In the genomic region with DNA sequence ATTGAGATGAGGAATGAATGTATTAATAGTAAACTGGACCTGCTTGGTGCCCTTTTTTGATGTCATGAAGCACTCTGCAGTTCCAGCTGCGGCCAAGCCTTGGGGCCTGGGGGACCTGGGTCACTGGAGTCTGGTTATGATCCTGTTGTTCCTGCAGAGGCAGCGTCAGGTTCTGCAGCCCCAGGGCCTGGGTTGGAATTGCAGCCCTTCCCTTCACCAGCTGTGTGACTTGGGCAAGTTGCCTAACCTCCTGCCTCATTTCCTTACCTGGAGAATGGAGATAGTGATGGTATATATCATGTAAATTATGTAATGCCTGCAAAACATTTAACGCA, we compare ENCODE assay signal across 9 cellular contexts. TPM values are rescaled to one million over a fixed set of nuclear protein-coding genes. Genes with fewer than 3 reads are reported as not detected.
DNase-seq lines count a peak whose midpoint lies in the region; ATAC-seq and TF ChIP-seq lines count a peak whose summit lies in the region.
"Had no signal": no experiment of that assay in that cellular context is flagged by ENCODE, and none has a peak within 500 bp of the region (broad histone marks: within the 10 kb centered on the region; RNA-seq: fewer than 3 reads in every experiment).

No MANE protein-coding gene starts in this region.

- peaks cover 7% of the 10 kb centered on the region for H3K27me3 Mint-ChIP-seq in activated T-cell treated with anti-CD3 and anti-CD28 coated beads, Interleukin-2, amount 50 U/mL, for 72 hours (ENCODE audit: low read depth)
- no peaks in the 10 kb centered on the region for H3K27me3 Mint-ChIP-seq in activated T-cell treated with anti-CD3 and anti-CD28 coated beads, Interleukin-2, amount 50 U/mL, for 4 hours (ENCODE audit: low read depth)
- H3K27me3 Mint-ChIP-seq: activated naive CD8-positive, alpha-beta T cell had no signal

- no peak for DNase-seq in activated T-cell treated with anti-CD3 and anti-CD28 coated beads, Interleukin-2, amount 50 U/mL, for 72 hours
- DNase-seq in activated T-cell treated with anti-CD3 and anti-CD28 coated beads, Interleukin-2, amount 50 U/mL, for 4 hours = no peak
- DNase-seq in SK-MEL-5 (ENCODE audit: low read depth, low spot score) (peak; percentile 16), ureter (ENCODE audit: low spot score) (peak; percentile 44), GM20000 (ENCODE audit: low spot score) (no peak)

- H3K4me3 Mint-ChIP-seq in activated T-cell treated with anti-CD3 and anti-CD28 coated beads, Interleukin-2, amount 50 U/mL, for 72 hours = no peak overlapping the region
- no peak overlapping the region for H3K4me3 Mint-ChIP-seq in activated T-cell treated with anti-CD3 and anti-CD28 coated beads, Interleukin-2, amount 50 U/mL, for 4 hours
- H3K4me3 Mint-ChIP-seq: activated naive CD8-positive, alpha-beta T cell had no signal

- H3K27ac Mint-ChIP-seq in activated T-cell treated with anti-CD3 and anti-CD28 coated beads, Interleukin-2, amount 50 U/mL, for 72 hours = no peak overlapping the region
- H3K27ac Mint-ChIP-seq: activated naive CD8-positive, alpha-beta T cell had no signal

- peak overlapping the region; percentile 89 for H3K27ac ChIP-seq in layer of hippocampus (ENCODE audit: low read depth, low read length)

- in situ Hi-C loops in SK-MEL-5 (cut with HindIII; ENCODE audit: low pct_unique_long_range_greater_than_20kb, low sequenced_read_pairs) = no loop called here

- ATAC-seq in activated T-cell treated with anti-CD3 and anti-CD28 coated beads, Interleukin-2, amount 50 U/mL, for 72 hours (replicated peaks in 1 of 2) = peak; percentile 16 to 25
- ATAC-seq in activated T-cell treated with anti-CD3 and anti-CD28 coated beads, Interleukin-2, amount 50 U/mL, for 4 hours = no peak
- no peak for ATAC-seq in GM19023 (IDR thresholded peaks at IDR 0.05; ENCODE audit: unreplicated experiment)
- ATAC-seq in HG03342 (IDR thresholded peaks at IDR 0.05; ENCODE audit: unreplicated experiment) = no peak

- H3K9me3 Mint-ChIP-seq in activated T-cell treated with anti-CD3 and anti-CD28 coated beads, Interleukin-2, amount 50 U/mL, for 72 hours = no peaks in the 10 kb centered on the region
- H3K9me3 Mint-ChIP-seq in activated T-cell treated with anti-CD3 and anti-CD28 coated beads, Interleukin-2, amount 50 U/mL, for 4 hours = no peaks in the 10 kb centered on the region

- no peak for TF ChIP-seq CTCF in GM20000 (IDR thresholded peaks at IDR 0.05; ENCODE audit: extremely low read depth, missing control alignments)

- no peaks in the 10 kb centered on the region for H3K27me3 ChIP-seq in layer of hippocampus (ENCODE audit: control insufficient read depth, insufficient read depth, low read length)

- peaks cover 2 to 7% of the 10 kb centered on the region in 2 donors for H3K36me3 Mint-ChIP-seq in activated T-cell treated with anti-CD3 and anti-CD28 coated beads, Interleukin-2, amount 50 U/mL, for 72 hours (ENCODE audit: insufficient read depth in 2 of 2)
- H3K36me3 Mint-ChIP-seq in activated T-cell treated with anti-CD3 and anti-CD28 coated beads, Interleukin-2, amount 50 U/mL, for 4 hours (ENCODE audit: insufficient read depth) = no peaks in the 10 kb centered on the region
- H3K36me3 Mint-ChIP-seq: activated naive CD8-positive, alpha-beta T cell had no signal

- H3K4me1 Mint-ChIP-seq in activated T-cell treated with anti-CD3 and anti-CD28 coated beads, Interleukin-2, amount 50 U/mL, for 72 hours (ENCODE audit: low read depth) = peaks cover 27% of the 10 kb centered on the region
- H3K4me1 Mint-ChIP-seq in activated T-cell treated with anti-CD3 and anti-CD28 coated beads, Interleukin-2, amount 50 U/mL, for 4 hours (ENCODE audit: low read depth) = peaks cover 8% of the 10 kb centered on the region

RNA-seq across cellular contexts. Expression of a gene that starts 9.1 kb away (rescaled TPM):
- 100 to 1,000 TPM; 217 to 230 TPM for total RNA-seq in activated T-cell treated with anti-CD3 and anti-CD28 coated beads, Interleukin-2, amount 50 U/mL, for 72 hours
- 100 to 1,000 TPM; 135 to 179 (median 176) TPM for total RNA-seq in activated T-cell treated with anti-CD3 and anti-CD28 coated beads, Interleukin-2, amount 50 U/mL, for 4 hours
- total RNA-seq in SK-MEL-5 (2014; rRNA removed; shearing (Covaris generic)) = 248 and 278 TPM in 2 replicates
- 174 and 222 TPM in 2 replicates for polyA plus RNA-seq in SK-MEL-5 (2015; cell fraction: cytosol; rRNA removed)
- 47.2 and 59.7 TPM in 2 replicates for polyA plus RNA-seq in SK-MEL-5 (2015; cell fraction: nucleus; rRNA removed)
- 188 TPM for total RNA-seq in ureter

Comparison
In these comparisons a context has a peak if more than half of its experiments do, and no peak if none do; other contexts are left out.
1. ATAC-seq: peak in activated T-cell treated with anti-CD3 and anti-CD28 coated beads, Interleukin-2, amount 50 U/mL, for 72 hours (2 of 2); none in activated T-cell treated with anti-CD3 and anti-CD28 coated beads, Interleukin-2, amount 50 U/mL, for 4 hours (0 of 2), GM19023 (single experiment) and HG03342 (single experiment).
2. DNase-seq: peak in SK-MEL-5 (single experiment) and ureter (single experiment); none in activated T-cell treated with anti-CD3 and anti-CD28 coated beads, Interleukin-2, amount 50 U/mL, for 72 hours (0 of 2), activated T-cell treated with anti-CD3 and anti-CD28 coated beads, Interleukin-2, amount 50 U/mL, for 4 hours (single experiment) and GM20000 (single experiment).